19 cellular contexts compared by ENCODE assay signal in genomic region chr20:52941803-52942202, GRCh38. TPM values are rescaled to one million over a fixed set of nuclear protein-coding genes. Genes with fewer than 3 reads are reported as not detected.
A peak's percentile ranks its signal among the peaks of the same experiment; 100 is the strongest.
DNase-seq lines count a peak whose midpoint lies in the region; ATAC-seq and TF ChIP-seq lines count a peak whose summit lies in the region.
"Had no signal": no experiment of that assay in that cellular context is flagged by ENCODE, and none has a peak within 500 bp of the region (broad histone marks: within the 10 kb centered on the region; RNA-seq: fewer than 3 reads in every experiment).

No MANE protein-coding gene starts in this region.

- DNase-seq in HL-60 (ENCODE audit: low read depth in 1 of 2, low spot score in 1 of 2) = peak; percentile 82 to 92
- peak; percentile 61 for DNase-seq in NCI-H524 treated with DMSO at 0.1 percent for 48 hours (lab: John Stamatoyannopoulos, UW)
- peak; percentile 63 for DNase-seq in SW480 (ENCODE audit: low spot score)
- no peak for DNase-seq in left ventricle myocardium superior
- no peak for DNase-seq in KBM-7
- DNase-seq in activated CD4-positive, alpha-beta T cell treated with anti-CD3 and anti-CD28 coated beads, Interleukin-2, amount 50 U/mL, for 4 hours = no peak
- DNase-seq in activated T-cell treated with anti-CD3 and anti-CD28 coated beads, Interleukin-2, amount 50 U/mL, for 4 hours = no peak
- DNase-seq: activated CD8-positive, alpha-beta memory T cell treated with anti-CD3 and anti-CD28 coated beads, Interleukin-2, amount 50 U/mL, for 48 hours; activated effector memory CD4-positive, alpha-beta T cell treated with Interleukin-2 at 50 U/mL for 16 hours; DMS79 treated with DMSO at 0.1 percent for 48 hours; effector CD4-positive, alpha-beta T cell; islet precursor cell; NCI-H1436; small intestine; stimulated activated CD4-positive, alpha-beta T cell treated with anti-CD3 and anti-CD28 coated beads, Interleukin-2, amount 100 ng/mL, for 24 hours had no signal

- H3K27me3 ChIP-seq in HL-60 (ENCODE audit: insufficient read depth, poor library complexity, severe bottlenecking) = no peaks in the 10 kb centered on the region
- H3K27me3 ChIP-seq: gastroesophageal sphincter had no signal

- H3K27ac ChIP-seq in HL-60 (replicated peaks) = peak overlapping the region; percentile 10
- H3K27ac ChIP-seq: gastroesophageal sphincter had no signal

- no peaks in the 10 kb centered on the region for H3K27me3 Mint-ChIP-seq in activated T-cell treated with anti-CD3 and anti-CD28 coated beads, Interleukin-2, amount 50 U/mL, for 4 hours (ENCODE audit: low read depth)

- H3K4me3 Mint-ChIP-seq in activated T-cell treated with anti-CD3 and anti-CD28 coated beads, Interleukin-2, amount 50 U/mL, for 4 hours = no peak overlapping the region
- H3K4me3 Mint-ChIP-seq: B cell; GM23338; stimulated activated memory B cell treated with anti-CD40 and anti-IgM and Interleukin-4, amounts not matched to agents 10 μg/mL and 1 μg/mL and 100 μg/mL, for 72 hours had no signal

- ATAC-seq in left ventricle myocardium superior = no peak
- ATAC-seq in activated T-cell treated with anti-CD3 and anti-CD28 coated beads, Interleukin-2, amount 50 U/mL, for 4 hours = no peak
- ATAC-seq: gastroesophageal sphincter; GM23338; stimulated activated memory B cell treated with anti-CD40 and anti-IgM and Interleukin-4, amounts not matched to agents 10 μg/mL and 1 μg/mL and 100 μg/mL, for 72 hours had no signal

- H3K36me3 Mint-ChIP-seq in activated T-cell treated with anti-CD3 and anti-CD28 coated beads, Interleukin-2, amount 50 U/mL, for 4 hours (ENCODE audit: insufficient read depth) = no peaks in the 10 kb centered on the region
- H3K36me3 Mint-ChIP-seq: stimulated activated memory B cell treated with anti-CD40 and anti-IgM and Interleukin-4, amounts not matched to agents 10 μg/mL and 1 μg/mL and 100 μg/mL, for 72 hours had no signal

- H3K9me3 Mint-ChIP-seq in activated T-cell treated with anti-CD3 and anti-CD28 coated beads, Interleukin-2, amount 50 U/mL, for 4 hours = no peaks in the 10 kb centered on the region
- H3K9me3 Mint-ChIP-seq: GM23338 had no signal

- H3K4me1 Mint-ChIP-seq in activated T-cell treated with anti-CD3 and anti-CD28 coated beads, Interleukin-2, amount 50 U/mL, for 4 hours (ENCODE audit: low read depth) = no peaks in the 10 kb centered on the region
- H3K4me1 Mint-ChIP-seq: B cell; GM23338; stimulated activated memory B cell treated with anti-CD40 and anti-IgM and Interleukin-4, amounts not matched to agents 10 μg/mL and 1 μg/mL and 100 μg/mL, for 72 hours had no signal

- no peak for TF ChIP-seq CTCF in HL-60 (IDR thresholded peaks at IDR 0.05; ENCODE audit: insufficient read depth, low read length)

- in situ Hi-C loops in KBM-7 (cut with MboI; ENCODE audit: low pct_unique_long_range_greater_than_20kb, low sequenced_read_pairs) = no loop called here

- intact Hi-C loops in left ventricle myocardium superior (cut with micrococcal nuclease) = no loop called here

- no peak overlapping the region for H3K4me3 ChIP-seq in HL-60 (replicated peaks; ENCODE audit: insufficient read depth, low read length)
- H3K4me3 ChIP-seq: gastroesophageal sphincter, GM23338 had no signal

RNA-seq across cellular contexts. Expression of gene TSHZ2, which starts 30.4 kb away (rescaled TPM):
- total RNA-seq in left ventricle myocardium superior = 5.2 TPM
- 10 to 100 TPM in 1 of 3 donors, 1 to 10 TPM in 2; 8.1 to 19.3 (median 8.4) TPM for total RNA-seq in activated T-cell treated with anti-CD3 and anti-CD28 coated beads, Interleukin-2, amount 50 U/mL, for 4 hours

Comparison
In these comparisons a context has a peak if more than half of its experiments do, and no peak if none do; other contexts are left out.
1. DNase-seq: peak in HL-60 (2 of 2), NCI-H524 treated with DMSO at 0.1 percent for 48 hours (single experiment) and SW480 (single experiment); none in left ventricle myocardium superior (single experiment), KBM-7 (single experiment), activated CD4-positive, alpha-beta T cell treated with anti-CD3 and anti-CD28 coated beads, Interleukin-2, amount 50 U/mL, for 4 hours (0 of 2) and activated T-cell treated with anti-CD3 and anti-CD28 coated beads, Interleukin-2, amount 50 U/mL, for 4 hours (single experiment).